23 cellular contexts compared by ENCODE assay signal in genomic region chr3:189677667-189678066, GRCh38. TPM values are rescaled to one million over a fixed set of nuclear protein-coding genes. Genes with fewer than 3 reads are reported as not detected.
DNase-seq lines count a peak whose midpoint lies in the region; ATAC-seq and TF ChIP-seq lines count a peak whose summit lies in the region.
"Had no signal": no experiment of that assay in that cellular context is flagged by ENCODE, and none has a peak within 500 bp of the region (broad histone marks: within the 10 kb centered on the region; RNA-seq: fewer than 3 reads in every experiment).

No MANE protein-coding gene starts in this region.

- no peaks in the 10 kb centered on the region for H3K36me3 Mint-ChIP-seq in activated naive CD4-positive, alpha-beta T cell treated with anti-CD3 and anti-CD28 coated beads, Interleukin-2, amount 50 U/mL, for 72 hours
- H3K36me3 Mint-ChIP-seq: CD4-positive, CD25-positive, alpha-beta regulatory T cell; neural progenitor cell; WTC11 had no signal

- no peak overlapping the region for H3K27ac Mint-ChIP-seq in activated naive CD4-positive, alpha-beta T cell treated with anti-CD3 and anti-CD28 coated beads, Interleukin-2, amount 50 U/mL, for 72 hours
- H3K27ac Mint-ChIP-seq: activated CD4-positive, alpha-beta memory T cell treated with anti-CD3 and anti-CD28 coated beads, Interleukin-2, amount 10 ng/mL, durations not matched to agents 7 days and 5 days; CD4-positive, CD25-positive, alpha-beta regulatory T cell; neural progenitor cell; WTC11 had no signal

- DNase-seq in fibroblast of villous mesenchyme (ENCODE audit: low read depth) (peak; percentile 5), lower leg skin (ENCODE audit: low spot score in 2 of 2) (no peak), posterior vena cava (ENCODE audit: low spot score) (no peak)
- no peak for DNase-seq in activated naive CD4-positive, alpha-beta T cell treated with anti-CD3 and anti-CD28 coated beads, Interleukin-2, amount 50 U/mL, for 72 hours (ENCODE audit: low spot score in 2 of 2)
- DNase-seq in stimulated activated CD4-positive, alpha-beta T cell treated with anti-CD3 and anti-CD28 coated beads, Interleukin-1b, Interleukin-23, amount 100 ng/mL, for 48 hours, result no peak
- DNase-seq: activated CD4-positive, alpha-beta memory T cell treated with anti-CD3 and anti-CD28 coated beads, Interleukin-2, amount 10 ng/mL, durations not matched to agents 7 days and 5 days; activated gamma-delta T cell treated with Interleukin-2 at 50 U/mL for 16 hours; amniotic stem cell; CD4-positive, CD25-positive, alpha-beta regulatory T cell; dermis blood vessel endothelial cell; heart right ventricle; left lung; NCI-H510A treated with DMSO at 0.1 percent for 48 hours; psoas muscle; RPMI8226; SK-N-SH; stimulated activated naive CD4-positive, alpha-beta T cell treated with Interleukin-2 at 50 U/mL for 16 hours; tibial artery had no signal

- H3K9me3 Mint-ChIP-seq in activated naive CD4-positive, alpha-beta T cell treated with anti-CD3 and anti-CD28 coated beads, Interleukin-2, amount 50 U/mL, for 72 hours, result no peaks in the 10 kb centered on the region
- H3K9me3 Mint-ChIP-seq: neural progenitor cell, WTC11 had no signal

- 69 to 86% methylated on average over 4 of the region's 4 CpGs for WGBS in lower leg skin, 2 donors

- peak; percentile 77 for ATAC-seq in GM18502 (IDR thresholded peaks at IDR 0.05; ENCODE audit: poor library complexity, unreplicated experiment)
- ATAC-seq in GM21390 (IDR thresholded peaks at IDR 0.05; ENCODE audit: unreplicated experiment), result peak; percentile 54
- ATAC-seq in HG03342 (IDR thresholded peaks at IDR 0.05; ENCODE audit: unreplicated experiment), result peak; percentile 41
- no peak for ATAC-seq in activated naive CD4-positive, alpha-beta T cell treated with anti-CD3 and anti-CD28 coated beads, Interleukin-2, amount 50 U/mL, for 72 hours
- ATAC-seq: heart right ventricle, left lung, psoas muscle, WTC11 had no signal

- TF ChIP-seq CTCF in fibroblast of villous mesenchyme (IDR thresholded peaks at IDR 0.05; ENCODE audit: insufficient read depth, low read depth, low read length) (no peak), lower leg skin (IDR thresholded peaks at IDR 0.05) (no peak)

- H3K4me3 ChIP-seq in fibroblast of villous mesenchyme (ENCODE audit: low read depth, low read length), result no peak overlapping the region
- H3K4me3 ChIP-seq in lower leg skin (ENCODE audit: low read depth, poor library complexity, severe bottlenecking), result no peak overlapping the region
- H3K4me3 ChIP-seq: heart right ventricle, left lung, neural progenitor cell, psoas muscle, tibial artery had no signal

- intact Hi-C loops in lower leg skin (cut with DNase I; ENCODE audit: low total_unique reads), result no loop called here
- intact Hi-C loops in posterior vena cava (cut with DNase I), result no loop called here

- TF ChIP-seq POLR2A in lower leg skin (IDR thresholded peaks at IDR 0.05), result no peak

RNA-seq across cellular contexts. Expression of gene TP63, which starts 46.5 kb away (rescaled TPM):
- total RNA-seq in fibroblast of villous mesenchyme (under 0.01 and 0.43 TPM in 2 replicates), lower leg skin (100 to 1,000 TPM; 208 to 373 (median 264) TPM), posterior vena cava (under 1 TPM; 0.19 to 0.46 TPM)
- total RNA-seq in activated naive CD4-positive, alpha-beta T cell treated with anti-CD3 and anti-CD28 coated beads, Interleukin-2, amount 50 U/mL, for 72 hours, result under 1 TPM; 0.06 to 0.68 TPM
- total RNA-seq: dermis blood vessel endothelial cell had no signal

Comparison
In these comparisons a context has a peak if more than half of its experiments do, and no peak if none do; other contexts are left out.
1. ATAC-seq: peak in GM18502 (single experiment), GM21390 (single experiment) and HG03342 (single experiment); none in activated naive CD4-positive, alpha-beta T cell treated with anti-CD3 and anti-CD28 coated beads, Interleukin-2, amount 50 U/mL, for 72 hours (0 of 2).
2. RNA of gene TP63, which starts 46.5 kb away (total RNA-seq): 208 to 373 TPM in lower leg skin; 0.06 to 0.68 TPM in activated naive CD4-positive, alpha-beta T cell treated with anti-CD3 and anti-CD28 coated beads, Interleukin-2, amount 50 U/mL, for 72 hours, 0.19 to 0.46 TPM in posterior vena cava and under 0.01 to 0.43 TPM in fibroblast of villous mesenchyme; every median in the first group is over 100 times any median in the second.